In the genomic region with DNA sequence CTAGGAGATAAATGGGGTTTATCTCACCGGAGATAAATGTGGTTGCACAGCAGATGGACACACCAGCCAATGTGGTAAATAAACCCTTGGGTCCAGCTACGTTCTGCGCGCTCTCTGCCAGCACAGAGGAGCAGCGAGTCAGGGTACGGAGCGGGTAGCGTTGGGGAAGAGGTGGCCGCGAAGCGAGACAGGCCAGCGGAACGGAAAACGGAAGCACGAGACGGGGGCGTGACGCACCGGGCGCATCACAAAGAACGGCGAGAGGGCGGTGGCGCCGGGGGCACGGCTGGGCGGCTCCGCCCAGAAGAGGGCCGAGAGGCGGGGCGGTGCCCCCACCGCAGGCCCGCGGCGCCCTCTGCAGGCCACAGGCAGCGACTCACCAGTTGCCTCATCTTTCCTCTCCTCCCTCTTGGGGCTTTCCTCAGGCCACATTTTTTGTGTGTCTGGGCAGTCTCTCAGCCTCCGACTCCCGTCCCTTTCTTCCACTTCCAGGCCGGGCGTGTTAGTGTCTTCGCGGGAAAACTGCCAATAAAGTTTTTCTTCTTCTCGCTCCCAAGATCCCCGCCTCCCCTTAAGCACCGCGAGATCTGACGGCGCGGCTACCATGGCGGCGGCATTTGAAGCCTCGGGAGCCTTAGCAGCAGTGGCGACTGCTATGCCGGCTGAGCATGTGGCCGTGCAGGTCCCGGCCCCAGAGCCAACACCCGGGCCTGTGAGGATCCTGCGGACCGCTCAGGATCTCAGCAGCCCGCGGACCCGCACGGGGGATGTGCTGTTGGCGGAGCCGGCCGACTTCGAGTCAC, we compare ENCODE assay signal across 8 cellular contexts. TPM values are rescaled to one million over a fixed set of nuclear protein-coding genes. Genes with fewer than 3 reads are reported as not detected.
DNase-seq lines count a peak whose midpoint lies in the region; ATAC-seq, FAIRE-seq and TF ChIP-seq lines count a peak whose summit lies in the region.

Gene DDX20 (plus strand): TSS at position 581 of the 803 bp plus-strand sequence. CDS start 24 bp downstream, at position 605.

- DNase-seq in GM13977 (ENCODE audit: low spot score), result peak; percentile 97
- peak; percentile 88 for DNase-seq in NCI-H146 treated with DMSO at 0.1 percent for 48 hours (lab: John Stamatoyannopoulos, UW; ENCODE audit: unreplicated experiment)
- peak; percentile 98 for DNase-seq in amniotic stem cell (lab: John Stamatoyannopoulos, UW)
- DNase-seq in left cardiac atrium, result peak; percentile 94
- DNase-seq in psoas muscle, result peak; percentile 94 to 97
- DNase-seq in urothelium cell line (ENCODE audit: low spot score), result peak; percentile 98

- ATAC-seq in HG02884 (IDR thresholded peaks at IDR 0.05; ENCODE audit: unreplicated experiment) (peak; percentile 91), left cardiac atrium (peak; percentile 97 to 98), psoas muscle (peak; percentile 98 to 99 (median 98))

- peak; percentile 91 for TF ChIP-seq CTCF in GM13977 (IDR thresholded peaks at IDR 0.05; ENCODE audit: extremely low read depth, insufficient read depth, missing control alignments)
- TF ChIP-seq CTCF in psoas muscle (IDR thresholded peaks at IDR 0.05), result peak; percentile 83

- H3K36me3 ChIP-seq in psoas muscle (ENCODE audit: insufficient read depth in 1 of 2, low read depth in 1 of 2), result peaks cover 6 to 27% of the 10 kb centered on the region in 2 donors

- 0% methylated on average over 64 to 67 of the region's 67 CpGs for WGBS in psoas muscle, 3 donors

- in situ Hi-C loops in GM13977 (cut with MboI; ENCODE audit: low pct_unique_long_range_greater_than_20kb, low sequenced_read_pairs, unreplicated experiment), result loop anchor here (25.0 kb wide), 1 partner anchor 543 kb away; the partner anchor contains the start of gene DENND2D

- peak within 1 kb of the TSS; percentile 95 for H3K4me3 ChIP-seq in psoas muscle

- peak; percentile 79 for FAIRE-seq in urothelium cell line (lab: Jason Lieb, UNC)

- intact Hi-C loops in T-helper 1 cell treated with Interleukin-12 subunit alpha and Interleukin-12 subunit beta and Interleukin-4 antibody, amounts not matched to agents 30 ng/mL and 1 ng/mL, for 36 hours (cut with micrococcal nuclease), result loop anchor here (1.0 to 5.0 kb wide), 14 partner anchors 16 to 1416 kb away; partner anchors contain the start of genes ATP5PB, CAPZA1, CEPT1 and DENND2D
- intact Hi-C loops in left cardiac atrium (cut with DNase I) (loop anchor here (2.0 to 10.0 kb wide), 2 partner anchors 41 to 271 kb away; no protein-coding TSS in a partner anchor), psoas muscle (cut with DNase I) (loop anchor here in 1 of 2 donors (1.0 kb wide), 1 partner anchor 36 kb away; no protein-coding TSS in a partner anchor)

- no peaks in the 10 kb centered on the region for H3K27me3 ChIP-seq in psoas muscle (ENCODE audit: insufficient read depth in 3 of 3, low read length in 2 of 3)

- peaks cover 21% of the 10 kb centered on the region for H3K4me1 ChIP-seq in psoas muscle

- peak within 1 kb of the TSS; percentile 91 for H3K27ac ChIP-seq in psoas muscle

- no peaks in the 10 kb centered on the region for H3K9me3 ChIP-seq in psoas muscle

RNA-seq across cellular contexts. Expression of gene DDX20, which starts in this region (rescaled TPM):
- total RNA-seq in T-helper 1 cell treated with Interleukin-12 subunit alpha and Interleukin-12 subunit beta and Interleukin-4 antibody, amounts not matched to agents 30 ng/mL and 1 ng/mL, for 36 hours, result 15.3 and 17.5 TPM in 2 replicates
- total RNA-seq in left cardiac atrium (1 to 10 TPM; 7.8 TPM), psoas muscle (10 to 100 TPM in 1 of 4 donors, 1 to 10 TPM in 3; 6.2 to 11.6 (median 7.6) TPM)
- polyA plus RNA-seq in psoas muscle, result 10 to 100 TPM in 1 of 3 donors, 1 to 10 TPM in 2; 7.9 to 11.3 (median 8.1) TPM

Comparison
In these comparisons a context has a peak if more than half of its experiments do, and no peak if none do; other contexts are left out.
1. Peak in every context shown above with its lines: DNase-seq, ATAC-seq, H3K4me3 ChIP-seq and H3K27ac ChIP-seq.